20 cellular contexts compared by ENCODE assay signal in the genomic region with DNA sequence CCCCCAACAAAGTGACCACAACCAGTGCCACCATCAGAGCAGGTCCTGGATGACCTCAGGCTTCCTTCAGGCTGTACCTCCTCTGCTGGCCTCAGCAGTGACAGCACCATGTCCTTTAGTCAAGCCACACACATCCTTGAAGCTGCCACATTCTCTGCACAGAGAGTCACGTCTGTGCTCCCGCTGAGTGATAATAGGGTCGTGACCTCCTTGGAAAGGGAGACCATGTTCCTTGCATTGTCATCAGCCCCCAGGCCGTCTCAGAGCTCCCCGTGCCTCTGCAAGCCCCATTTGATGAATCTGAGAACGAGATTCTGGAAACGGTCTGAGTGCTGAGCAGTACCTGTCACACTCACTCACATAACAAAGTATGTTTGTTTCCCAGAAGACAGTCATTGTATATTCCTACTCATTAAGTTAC.
A peak's percentile ranks its signal among the peaks of the same experiment; 100 is the strongest.
DNase-seq lines count a peak whose midpoint lies in the region; ATAC-seq and TF ChIP-seq lines count a peak whose summit lies in the region.
"Had no signal": no experiment of that assay in that cellular context is flagged by ENCODE, and none has a peak within 500 bp of the region (broad histone marks: within the 10 kb centered on the region; RNA-seq: fewer than 3 reads in every experiment).

No MANE protein-coding gene starts in this region.

- H3K36me3 Mint-ChIP-seq in brain: no peaks in the 10 kb centered on the region
- H3K36me3 Mint-ChIP-seq: activated CD4-positive, alpha-beta memory T cell treated with anti-CD3 and anti-CD28 coated beads for 36 hours; activated naive CD4-positive, alpha-beta T cell treated with anti-CD3 and anti-CD28 coated beads, Interleukin-2, amount 50 U/mL, for 72 hours had no signal

- H3K9me3 Mint-ChIP-seq in brain: no peaks in the 10 kb centered on the region
- H3K9me3 Mint-ChIP-seq: activated CD4-positive, alpha-beta memory T cell treated with anti-CD3 and anti-CD28 coated beads for 36 hours; activated naive CD4-positive, alpha-beta T cell treated with anti-CD3 and anti-CD28 coated beads, Interleukin-2, amount 50 U/mL, for 72 hours; activated T-cell treated with anti-CD3 and anti-CD28 coated beads, Interleukin-2, amount 50 U/mL, for 4 hours had no signal

- H3K4me3 Mint-ChIP-seq in brain: peak overlapping the region in 2 of 5 experiments; percentile 52 to 56
- H3K4me3 Mint-ChIP-seq: activated CD4-positive, alpha-beta memory T cell treated with anti-CD3 and anti-CD28 coated beads for 36 hours; activated T-cell treated with anti-CD3 and anti-CD28 coated beads, Interleukin-2, amount 50 U/mL, for 4 hours had no signal

- H3K27ac ChIP-seq in substantia nigra (ENCODE audit: low read depth, low read length, poor library complexity, severe bottlenecking): peak overlapping the region; percentile 64
- H3K27ac ChIP-seq: 22Rv1, BLaER1, heart right ventricle, parathyroid adenoma, tibial nerve had no signal

- H3K27ac Mint-ChIP-seq in brain: peak overlapping the region in 4 of 5 experiments; percentile 46 to 92 (median 74)
- H3K27ac Mint-ChIP-seq: activated CD4-positive, alpha-beta memory T cell treated with anti-CD3 and anti-CD28 coated beads for 36 hours; activated naive CD4-positive, alpha-beta T cell treated with anti-CD3 and anti-CD28 coated beads, Interleukin-2, amount 50 U/mL, for 72 hours had no signal

- TF ChIP-seq CTCF in brain (conservative IDR thresholded peaks at IDR 0.05): no peak

- ATAC-seq in GM21737 (IDR thresholded peaks at IDR 0.05; ENCODE audit: unreplicated experiment): no peak
- ATAC-seq: activated naive CD4-positive, alpha-beta T cell treated with anti-CD3 and anti-CD28 coated beads, Interleukin-2, amount 50 U/mL, for 72 hours; activated T-cell treated with anti-CD3 and anti-CD28 coated beads, Interleukin-2, amount 50 U/mL, for 4 hours had no signal

- H3K4me1 Mint-ChIP-seq in brain: peaks cover 40% of the 10 kb centered on the region

- DNase-seq in NCI-H146 (lab: John Stamatoyannopoulos, UW) (peak; percentile 67), NCI-H146 treated with DMSO at 0.1 percent for 48 hours (lab: John Stamatoyannopoulos, UW; ENCODE audit: unreplicated experiment) (no peak), medulla oblongata (ENCODE audit: extremely low spot score) (peak; percentile 26), substantia nigra (lab: John Stamatoyannopoulos, UW) (no peak), NCI-H2081 (lab: John Stamatoyannopoulos, UW) (no peak), SIG-M5 (lab: John Stamatoyannopoulos, UW) (no peak)
- DNase-seq: activated CD4-positive, alpha-beta memory T cell treated with anti-CD3 and anti-CD28 coated beads for 36 hours; activated T-cell treated with anti-CD3 and anti-CD28 coated beads, Interleukin-2, amount 50 U/mL, for 4 hours; effector CD8-positive, alpha-beta T cell; H7; heart right ventricle; MV-4-11; small intestine had no signal

- H3K27me3 Mint-ChIP-seq in brain: no peaks in the 10 kb centered on the region

Comparison
In these comparisons a context has a peak if more than half of its experiments do, and no peak if none do; other contexts are left out.
1. DNase-seq: peak in NCI-H146 (single experiment) and medulla oblongata (single experiment); none in NCI-H146 treated with DMSO at 0.1 percent for 48 hours (single experiment), substantia nigra (0 of 49), NCI-H2081 (0 of 2) and SIG-M5 (single experiment).